10 cellular contexts compared by ENCODE assay signal in the genomic region with DNA sequence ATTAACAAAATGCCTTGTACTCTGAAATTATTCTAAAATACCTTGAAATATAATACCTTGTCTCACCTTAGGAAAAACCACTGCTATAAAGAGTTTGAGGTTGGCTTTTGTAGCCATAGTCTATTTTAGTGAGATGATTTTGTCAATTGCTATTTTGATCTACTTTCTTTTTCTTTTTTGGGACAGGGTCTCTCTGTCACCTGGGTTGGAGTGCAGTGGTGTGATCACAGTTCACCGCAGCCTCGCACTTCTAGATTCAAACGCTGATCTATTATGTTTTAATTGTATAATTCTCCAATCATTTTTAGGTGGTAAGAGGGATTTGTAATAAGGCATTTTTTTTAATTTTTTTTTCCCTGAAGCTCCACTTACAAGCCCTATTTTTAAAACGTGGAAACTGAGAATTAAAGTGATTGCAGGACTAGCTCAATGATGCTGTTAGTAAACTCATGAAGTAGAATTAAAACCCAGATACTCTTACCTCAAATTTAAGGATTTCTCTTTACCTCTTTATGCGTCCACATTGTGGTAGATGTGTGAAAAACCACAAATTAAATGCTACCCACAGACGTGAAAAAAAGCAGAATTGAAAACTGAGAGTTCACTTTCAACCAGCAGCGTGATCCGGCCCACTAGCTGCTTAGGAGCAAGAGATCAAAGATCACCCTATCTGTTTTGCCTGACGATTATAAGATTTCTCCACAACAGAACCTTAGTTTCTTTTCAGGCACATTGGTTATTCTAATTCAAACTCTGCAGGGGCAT.
A peak's percentile ranks its signal among the peaks of the same experiment; 100 is the strongest.
DNase-seq lines count a peak whose midpoint lies in the region; ATAC-seq, FAIRE-seq and TF ChIP-seq lines count a peak whose summit lies in the region.
"Had no signal": no experiment of that assay in that cellular context is flagged by ENCODE, and none has a peak within 500 bp of the region (broad histone marks: within the 10 kb centered on the region; RNA-seq: fewer than 3 reads in every experiment).

No MANE protein-coding gene starts in this region.

- peak; percentile 98 for ATAC-seq in GM18873 (IDR thresholded peaks at IDR 0.05; ENCODE audit: low FRiP score, unreplicated experiment)
- peak; percentile 99 for ATAC-seq in GM21619 (IDR thresholded peaks at IDR 0.05; ENCODE audit: unreplicated experiment)
- ATAC-seq in HG03196 (IDR thresholded peaks at IDR 0.05; ENCODE audit: unreplicated experiment), result peak; percentile 99
- peak; percentile 96 for ATAC-seq in GM12878

- TF ChIP-seq POLR2A in GM12878 (IDR thresholded peaks at IDR 0.05; ENCODE audit: low read depth, low read length), result no peak

- no peak overlapping the region for H3K9ac ChIP-seq in GM12878 (ENCODE audit: control insufficient read depth, insufficient read depth, low read length)

- SMC1A ChIA-PET in GM12878 (lab: Charles Lee; ENCODE audit: uncharacterized antibody, unreplicated experiment), result no interaction called here

- CTCF ChIA-PET in GM12878 (lab: Yijun Ruan, JAX), result no interaction called here

- no peaks in the 10 kb centered on the region for H3K27me3 ChIP-seq in GM12878 (replicated peaks in 1 of 2; ENCODE audit: control insufficient read depth in 2 of 2, insufficient read depth in 2 of 2, low read length in 1 of 2)
- H3K27me3 ChIP-seq in WERI-Rb-1 (ENCODE audit: insufficient read depth, low read depth, severe bottlenecking), result no peaks in the 10 kb centered on the region

- RAD21 ChIA-PET in GM12878 (lab: Charles Lee; ENCODE audit: unreplicated experiment), result interaction anchor here (0.7 to 1.0 kb wide), 4 partner anchors 11 to 324 kb away, joined by 3 read pairs; no protein-coding TSS in a partner anchor

- in situ Hi-C loops in GM12878 (cut with MboI) (no loop called here), KBM-7 (cut with MboI; ENCODE audit: low pct_unique_long_range_greater_than_20kb, low sequenced_read_pairs) (no loop called here)

- H3K36me3 ChIP-seq in GM12878 (ENCODE audit: control insufficient read depth in 2 of 2, insufficient read depth in 2 of 2, low read length in 1 of 2) (no peaks in the 10 kb centered on the region), WERI-Rb-1 (no peaks in the 10 kb centered on the region)

- H3K79me2 ChIP-seq in GM12878 (ENCODE audit: control insufficient read depth, insufficient read depth, low read length), result no peaks in the 10 kb centered on the region

- TF ChIP-seq CTCF in GM12878 (IDR thresholded peaks at IDR 0.05 in 2 of 3, conservative IDR thresholded peaks at IDR 0.05 in 1 of 3; ENCODE audit: control insufficient read depth in 2 of 3, extremely low read depth in 1 of 3, insufficient read depth in 1 of 3, low read depth in 3 of 3, low read length in 3 of 3) (no peak), foreskin fibroblast (IDR thresholded peaks at IDR 0.05; ENCODE audit: low read depth, low read length) (no peak), WERI-Rb-1 (IDR thresholded peaks at IDR 0.05; ENCODE audit: low read depth, low read length) (no peak)

- POLR2A ChIA-PET in GM12878 (lab: Charles Lee), result interaction anchor here (1.1 kb wide), 1 partner anchor 476 kb away, joined by 3 read pairs; no protein-coding TSS in a partner anchor

- no peaks in the 10 kb centered on the region for H4K20me1 ChIP-seq in GM12878 (ENCODE audit: control insufficient read depth, insufficient read depth)

- 4% methylated on average over 9 of the region's 9 CpGs for WGBS in GM12878 (ENCODE audit: insufficient coverage, insufficient replicate concordance, low lambda C conversion rate, missing lambda C conversion rate)

- no peaks in the 10 kb centered on the region; the same call in 1 of the 3 replicates for H3K9me3 ChIP-seq in GM12878 (replicated peaks; ENCODE audit: control insufficient read depth, insufficient read depth, low read length)
- no peaks in the 10 kb centered on the region for H3K9me3 ChIP-seq in WERI-Rb-1 (ENCODE audit: severe bottlenecking)

- BruUV-seq in GM12878 (replicated peaks; lab: Mats Ljungman, UMichigan), result no TSS peak

- peak; percentile 64 for FAIRE-seq in GM12878 (lab: Jason Lieb, UNC)

- peaks cover 3% of the 10 kb centered on the region; the same call in 1 of the 2 replicates for H3K4me1 ChIP-seq in GM12878 (ENCODE audit: control insufficient read depth, insufficient read depth, low read length)

- no peak overlapping the region for H3K4me2 ChIP-seq in GM12878 (ENCODE audit: control insufficient read depth, insufficient read depth)

- H3K27ac ChIP-seq in GM12878 (ENCODE audit: control insufficient read depth, insufficient read depth) (no peak overlapping the region), WERI-Rb-1 (no peak overlapping the region)

- intact Hi-C loops in GM12878 (cut with micrococcal nuclease; ENCODE audit: unreplicated experiment), result no loop called here

- H2AFZ ChIP-seq in GM12878 (ENCODE audit: control insufficient read depth, low read depth, low read length), result no peak overlapping the region

- no peak for TF ChIP-seq RAD21 in GM12878 (IDR thresholded peaks at IDR 0.05; ENCODE audit: insufficient read depth, low read depth, low read length)

- H3K4me3 ChIP-seq in GM12878 (no peak overlapping the region), foreskin fibroblast (ENCODE audit: low read depth in 1 of 2, low read length in 2 of 2) (no peak overlapping the region), WERI-Rb-1 (ENCODE audit: low read depth, low read length) (no peak overlapping the region)

- DNase-seq in GM12878 (ENCODE audit: low read depth, low spot score), result peak; percentile 87
- DNase-seq in islet precursor cell, result no peak
- DNase-seq in foreskin fibroblast, result no peak
- DNase-seq in WERI-Rb-1, result no peak
- no peak for DNase-seq in KBM-7
- DNase-seq: NCI-H774; stimulated activated naive CD4-positive, alpha-beta T cell treated with Interleukin-2 at 50 U/mL for 16 hours had no signal

- TF ChIP-seq EP300 in GM12878 (IDR thresholded peaks at IDR 0.05; ENCODE audit: borderline replicate concordance in 1 of 2, control insufficient read depth in 1 of 2, low read depth in 2 of 2, low read length in 2 of 2), result peak; percentile 93 to 96

TF ChIP-seq in GM12878, 131 proteins besides CTCF, POLR2A, EP300 and RAD21 (continues in another document):
- peak; percentile 23; the same call in 1 of the 2 replicates for TF ChIP-seq CREB1 (IDR thresholded peaks at IDR 0.05; ENCODE audit: low read depth)
- no peak for TF ChIP-seq YY1 (IDR thresholded peaks at IDR 0.05; ENCODE audit: low read depth, low read length)
- TF ChIP-seq ZBED1 (IDR thresholded peaks at IDR 0.05; ENCODE audit: borderline replicate concordance), result peak; percentile 69; the same call in 1 of the 2 replicates
- TF ChIP-seq, protein P1, sequence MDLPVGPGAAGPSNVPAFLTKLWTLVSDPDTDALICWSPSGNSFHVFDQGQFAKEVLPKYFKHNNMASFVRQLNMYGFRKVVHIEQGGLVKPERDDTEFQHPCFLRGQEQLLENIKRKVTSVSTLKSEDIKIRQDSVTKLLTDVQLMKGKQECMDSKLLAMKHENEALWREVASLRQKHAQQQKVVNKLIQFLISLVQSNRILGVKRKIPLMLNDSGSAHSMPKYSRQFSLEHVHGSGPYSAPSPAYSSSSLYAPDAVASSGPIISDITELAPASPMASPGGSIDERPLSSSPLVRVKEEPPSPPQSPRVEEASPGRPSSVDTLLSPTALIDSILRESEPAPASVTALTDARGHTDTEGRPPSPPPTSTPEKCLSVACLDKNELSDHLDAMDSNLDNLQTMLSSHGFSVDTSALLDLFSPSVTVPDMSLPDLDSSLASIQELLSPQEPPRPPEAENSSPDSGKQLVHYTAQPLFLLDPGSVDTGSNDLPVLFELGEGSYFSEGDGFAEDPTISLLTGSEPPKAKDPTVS (IDR thresholded peaks at IDR 0.05; ENCODE audit: low read depth, low read length), result no peak
- peak; percentile 80 for TF ChIP-seq IRF4 (IDR thresholded peaks at IDR 0.05; ENCODE audit: low read depth, low read length)
- no peak for TF ChIP-seq HDGF (IDR thresholded peaks at IDR 0.05)
- TF ChIP-seq SIX5 (IDR thresholded peaks at IDR 0.05; ENCODE audit: low read depth, low read length, severe bottlenecking), result no peak
- no peak for TF ChIP-seq ASH2L (IDR thresholded peaks at IDR 0.05; ENCODE audit: borderline replicate concordance, low read depth)
- peak; percentile 77 for TF ChIP-seq IKZF1 (conservative IDR thresholded peaks at IDR 0.05)
- TF ChIP-seq ATF7 (IDR thresholded peaks at IDR 0.05; ENCODE audit: low read depth), result peak; percentile 74
- TF ChIP-seq, protein P2, sequence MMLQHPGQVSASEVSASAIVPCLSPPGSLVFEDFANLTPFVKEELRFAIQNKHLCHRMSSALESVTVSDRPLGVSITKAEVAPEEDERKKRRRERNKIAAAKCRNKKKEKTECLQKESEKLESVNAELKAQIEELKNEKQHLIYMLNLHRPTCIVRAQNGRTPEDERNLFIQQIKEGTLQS (IDR thresholded peaks at IDR 0.05; ENCODE audit: borderline replicate concordance, extremely low read depth, low read depth, low read length), result no peak
- TF ChIP-seq BACH1 (IDR thresholded peaks at IDR 0.05; ENCODE audit: borderline replicate concordance), result peak; percentile 96
- TF ChIP-seq MTA3 (IDR thresholded peaks at IDR 0.05; ENCODE audit: borderline replicate concordance, low read length), result peak; percentile 44; the same call in 1 of the 2 replicates
- peak; percentile 69; the same call in 1 of the 2 replicates for TF ChIP-seq ZNF384 (IDR thresholded peaks at IDR 0.05; ENCODE audit: borderline replicate concordance, low read depth, low read length)
